21 cellular contexts compared by ENCODE assay signal in genomic region chr3:24523195-24523594, GRCh38. TPM values are rescaled to one million over a fixed set of nuclear protein-coding genes. Genes with fewer than 3 reads are reported as not detected.
A peak's percentile ranks its signal among the peaks of the same experiment; 100 is the strongest.
DNase-seq lines count a peak whose midpoint lies in the region; ATAC-seq, FAIRE-seq and TF ChIP-seq lines count a peak whose summit lies in the region.
"Had no signal": no experiment of that assay in that cellular context is flagged by ENCODE, and none has a peak within 500 bp of the region (broad histone marks: within the 10 kb centered on the region; RNA-seq: fewer than 3 reads in every experiment).

No MANE protein-coding gene starts in this region.

- no peak for TF ChIP-seq EP300 in stomach (IDR thresholded peaks at IDR 0.05)

- CTCF ChIA-PET in GM10248 (lab: Yijun Ruan, JAX), result no interaction called here

- intact Hi-C loops in stomach (cut with DNase I; ENCODE audit: low total_unique reads), result no loop called here

- TF ChIP-seq CTCF in D721Med (IDR thresholded peaks at IDR 0.05; ENCODE audit: insufficient read depth, missing control alignments) (no peak), stomach (IDR thresholded peaks at IDR 0.05) (no peak), GM10248 (IDR thresholded peaks at IDR 0.05; ENCODE audit: control extremely low read depth, extremely low read depth, low read depth, missing control alignments) (no peak)

- 78 to 87% (median 86%) methylated on average over 1 of the region's 1 CpG for WGBS in stomach, 5 donors

- peak; percentile 48 for FAIRE-seq in D721Med (lab: Jason Lieb, UNC)
- FAIRE-seq: GM12878, GM18507 had no signal

- POLR2A ChIA-PET in GM10248 (lab: Yijun Ruan, JAX), result no interaction called here

- peaks cover 9 to 35% (median 24%) of the 10 kb centered on the region in 4 donors for H3K4me1 ChIP-seq in stomach

- no peak for DNase-seq in D721Med (ENCODE audit: insufficient read length, low spot score)
- peak; percentile 60 for DNase-seq in NCI-H82 (lab: John Stamatoyannopoulos, UW)
- no peak for DNase-seq in stomach
- DNase-seq in GM10248 (ENCODE audit: extremely low spot score), result no peak
- DNase-seq in SIG-M5 treated with dmso at 0.1 percent for 504 hours (lab: John Stamatoyannopoulos, UW; ENCODE audit: unreplicated experiment), result no peak
- DNase-seq: ACHN; Calu3; CD4-positive, CD25-positive, alpha-beta regulatory T cell; DND-41; GF-D8; GOT3; H9; HFFc6; IMR-90; KG1 had no signal

- peak; percentile 39 for ATAC-seq in esophagus mucosa
- ATAC-seq in GM21529 (IDR thresholded peaks at IDR 0.05; ENCODE audit: unreplicated experiment), result no peak
- ATAC-seq: GM12878 had no signal

- peaks cover 0 to 14% (median 0%) of the 10 kb centered on the region in 3 donors for H3K27me3 ChIP-seq in stomach

- no peaks in the 10 kb centered on the region for H3K9me3 ChIP-seq in stomach

- H3K36me3 ChIP-seq in stomach, result no peaks in the 10 kb centered on the region
- H3K36me3 ChIP-seq: BLaER1 treated with 17β-estradiol and CSF1 and Interleukin-3, amounts not matched to agents 10 nM and 100 nM had no signal

- no peak overlapping the region for H3K4me3 ChIP-seq in stomach
- H3K4me3 ChIP-seq: BLaER1 treated with 17β-estradiol and CSF1 and Interleukin-3, amounts not matched to agents 10 nM and 100 nM; GM12878 had no signal

- peak overlapping the region in 4 of 5 donors; percentile 21 to 70 (median 53) for H3K27ac ChIP-seq in stomach
- H3K27ac ChIP-seq: BLaER1 treated with 17β-estradiol and CSF1 and Interleukin-3, amounts not matched to agents 10 nM and 100 nM had no signal

- no peak for TF ChIP-seq POLR2A in stomach (IDR thresholded peaks at IDR 0.05)

RNA-seq across cellular contexts. Expression of gene THRB, which starts 28.5 kb away (rescaled TPM):
- total RNA-seq in esophagus mucosa (4.7 TPM), stomach (10 to 100 TPM in 4 of 5 donors, 1 to 10 TPM in 1; 6.1 to 47.3 (median 25.0) TPM)
- 1 to 10 TPM; 3.6 to 7.1 (median 5.7) TPM for polyA plus RNA-seq in stomach
- total RNA-seq: A172, HFFc6 had no signal
- polyA plus RNA-seq: CD4-positive, CD25-positive, alpha-beta regulatory T cell; GM12878; IMR-90 had no signal
